In genomic region chr10:9211228-9211627, GRCh38 we compare ENCODE assay signal across 11 cellular contexts.
DNase-seq lines count a peak whose midpoint lies in the region; ATAC-seq and TF ChIP-seq lines count a peak whose summit lies in the region.
"Had no signal": no experiment of that assay in that cellular context is flagged by ENCODE, and none has a peak within 500 bp of the region (broad histone marks: within the 10 kb centered on the region; RNA-seq: fewer than 3 reads in every experiment).

No MANE protein-coding gene starts in this region.

- H3K36me3 ChIP-seq in left ventricle myocardium inferior, result no peaks in the 10 kb centered on the region
- no peaks in the 10 kb centered on the region for H3K36me3 ChIP-seq in WERI-Rb-1
- no peaks in the 10 kb centered on the region for H3K36me3 ChIP-seq in upper lobe of right lung
- no peaks in the 10 kb centered on the region for H3K36me3 ChIP-seq in MG63
- no peaks in the 10 kb centered on the region for H3K36me3 ChIP-seq in left lung

- H3K4me1 ChIP-seq in left ventricle myocardium inferior, result no peaks in the 10 kb centered on the region
- H3K4me1 ChIP-seq in foreskin keratinocyte, result no peaks in the 10 kb centered on the region
- no peaks in the 10 kb centered on the region for H3K4me1 ChIP-seq in upper lobe of right lung
- no peaks in the 10 kb centered on the region for H3K4me1 ChIP-seq in left lung

- DNase-seq in left ventricle myocardium inferior (no peak), left cardiac atrium (no peak), WERI-Rb-1 (no peak), foreskin keratinocyte (no peak), upper lobe of right lung (no peak), medulla oblongata (ENCODE audit: extremely low spot score) (no peak), MG63 (no peak), left lung (no peak)
- DNase-seq: activated CD8-positive, alpha-beta memory T cell treated with anti-CD3 and anti-CD28 coated beads for 24 hours; NCI-H2029 treated with DMSO at 0.1 percent for 48 hours; T-helper 9 cell had no signal

- TF ChIP-seq CTCF in left ventricle myocardium inferior (IDR thresholded peaks at IDR 0.05; ENCODE audit: borderline replicate concordance), result peak; percentile 37
- 0 out of 2 replicates have a peak, but pooled peaks have one; percentile 24 for TF ChIP-seq CTCF in WERI-Rb-1 (IDR thresholded peaks at IDR 0.05; ENCODE audit: low read depth, low read length)
- peak; percentile 56 for TF ChIP-seq CTCF in foreskin keratinocyte (conservative IDR thresholded peaks at IDR 0.05)
- TF ChIP-seq CTCF in upper lobe of right lung (IDR thresholded peaks at IDR 0.05), result peak; percentile 18
- peak in 1 of 2 donors; percentile 23 for TF ChIP-seq CTCF in left lung (IDR thresholded peaks at IDR 0.05)

- H3K4me3 ChIP-seq in left ventricle myocardium inferior (no peak overlapping the region), WERI-Rb-1 (ENCODE audit: low read depth, low read length) (no peak overlapping the region), upper lobe of right lung (no peak overlapping the region), MG63 (no peak overlapping the region), left lung (no peak overlapping the region)

- H3K27me3 ChIP-seq in left ventricle myocardium inferior (ENCODE audit: low read depth), result peaks cover 37% of the 10 kb centered on the region
- H3K27me3 ChIP-seq in WERI-Rb-1 (ENCODE audit: insufficient read depth, low read depth, severe bottlenecking), result no peaks in the 10 kb centered on the region
- H3K27me3 ChIP-seq in foreskin keratinocyte, result no peaks in the 10 kb centered on the region
- peaks cover 7% of the 10 kb centered on the region for H3K27me3 ChIP-seq in upper lobe of right lung
- H3K27me3 ChIP-seq in MG63, result no peaks in the 10 kb centered on the region
- H3K27me3 ChIP-seq in left lung, result peaks cover 0 to 19% of the 10 kb centered on the region in 2 donors

- no peaks in the 10 kb centered on the region for H3K9me3 ChIP-seq in left ventricle myocardium inferior (replicated peaks)
- no peaks in the 10 kb centered on the region for H3K9me3 ChIP-seq in WERI-Rb-1 (ENCODE audit: severe bottlenecking)
- no peaks in the 10 kb centered on the region for H3K9me3 ChIP-seq in upper lobe of right lung
- no peaks in the 10 kb centered on the region for H3K9me3 ChIP-seq in MG63
- H3K9me3 ChIP-seq in left lung, result no peaks in the 10 kb centered on the region

- intact Hi-C loops in left ventricle myocardium inferior (cut with micrococcal nuclease), result no loop called here
- intact Hi-C loops in left cardiac atrium (cut with DNase I), result loop anchor here in 1 of 2 donors (2.0 kb wide), 1 partner anchor 1338 kb away; no protein-coding TSS in a partner anchor
- intact Hi-C loops in upper lobe of right lung (cut with DNase I), result no loop called here
- intact Hi-C loops in left lung (cut with DNase I), result no loop called here

- no peak for ATAC-seq in left cardiac atrium
- no peak for ATAC-seq in foreskin keratinocyte
- ATAC-seq in upper lobe of right lung, result no peak
- no peak for ATAC-seq in left lung

- H3K27ac ChIP-seq in left ventricle myocardium inferior (replicated peaks) (no peak overlapping the region), WERI-Rb-1 (no peak overlapping the region), foreskin keratinocyte (no peak overlapping the region), upper lobe of right lung (no peak overlapping the region), left lung (no peak overlapping the region)
